ENCODE assay signal across 9 cellular contexts in genomic region chr5:102754499-102755424, GRCh38. TPM values are rescaled to one million over a fixed set of nuclear protein-coding genes. Genes with fewer than 3 reads are reported as not detected.
DNase-seq lines count a peak whose midpoint lies in the region; ATAC-seq, FAIRE-seq and TF ChIP-seq lines count a peak whose summit lies in the region.
"Had no signal": no experiment of that assay in that cellular context is flagged by ENCODE, and none has a peak within 500 bp of the region (broad histone marks: within the 10 kb centered on the region; RNA-seq: fewer than 3 reads in every experiment).

Gene PAM, plus strand, starts transcription at chr5:102755305. Its CDS starts 110,891 bp downstream, at chr5:102866196.

- DNase-seq in DMS79 treated with DMSO at 0.1 percent for 48 hours (lab: John Stamatoyannopoulos, UW): peak; percentile 20
- no peak for DNase-seq in DMS79 (lab: John Stamatoyannopoulos, UW)
- peak; percentile 54 for DNase-seq in NCI-H146 treated with DMSO at 0.1 percent for 48 hours (lab: John Stamatoyannopoulos, UW; ENCODE audit: unreplicated experiment)
- peak; percentile 88 for DNase-seq in UCSD-AML1 (lab: John Stamatoyannopoulos, UW; ENCODE audit: unreplicated experiment)
- peak; percentile 64 for DNase-seq in small intestine

- H3K27ac ChIP-seq in iPS-18a (ENCODE audit: low read length) (no peak within 1 kb of the TSS), small intestine (ENCODE audit: low read depth in 1 of 2, low read length in 1 of 2) (peak within 1 kb of the TSS; percentile 27 to 88)
- H3K27ac ChIP-seq: 22Rv1 had no signal

- H3K36me3 Mint-ChIP-seq in brain: no peaks in the 10 kb centered on the region

- H3K9me3 Mint-ChIP-seq in brain: peaks cover 0 to 10% (median 2%) of the 10 kb centered on the region in 5 experiments

- H3K36me3 ChIP-seq in iPS-18a (ENCODE audit: control insufficient read depth, low read depth, low read length) (no peaks in the 10 kb centered on the region), small intestine (ENCODE audit: control insufficient read depth in 2 of 2, insufficient read depth in 2 of 2, low read length in 2 of 2) (no peaks in the 10 kb centered on the region)

- ATAC-seq in HG02798 (IDR thresholded peaks at IDR 0.05; ENCODE audit: poor library complexity, unreplicated experiment): peak; percentile 88

- H3K27me3 ChIP-seq in iPS-18a (ENCODE audit: control insufficient read depth, insufficient read depth, low read length): peaks cover 29% of the 10 kb centered on the region
- H3K27me3 ChIP-seq in small intestine (ENCODE audit: control insufficient read depth in 2 of 2, insufficient read depth in 2 of 2, low read length in 2 of 2): peaks cover 0 to 2% of the 10 kb centered on the region in 2 donors

- WGBS in small intestine, 3 donors: 0 to 1% (median 0%) methylated on average over 65 to 77 of the region's 77 CpGs

- TF ChIP-seq CTCF in brain (conservative IDR thresholded peaks at IDR 0.05): no peak

- H3K9ac ChIP-seq in iPS-18a (ENCODE audit: low read length): peak within 1 kb of the TSS; percentile 83

- H3K4me1 ChIP-seq in iPS-18a (ENCODE audit: control insufficient read depth, low read depth, low read length) (peaks cover 15% of the 10 kb centered on the region), small intestine (ENCODE audit: control insufficient read depth in 2 of 2, insufficient read depth in 1 of 2, low read depth in 1 of 2, low read length in 1 of 2) (no peaks in the 10 kb centered on the region)

- H3K9me3 ChIP-seq in iPS-18a (ENCODE audit: control insufficient read depth, low read depth, low read length): no peaks in the 10 kb centered on the region
- no peaks in the 10 kb centered on the region for H3K9me3 ChIP-seq in small intestine (ENCODE audit: control insufficient read depth, low read depth)

- H3K4me3 ChIP-seq in iPS-18a (ENCODE audit: low read length) (peak within 1 kb of the TSS; percentile 95), small intestine (ENCODE audit: low read depth in 1 of 2, low read length in 2 of 2) (peak within 1 kb of the TSS; percentile 67 to 72)

- peaks cover 9% of the 10 kb centered on the region for H3K27me3 Mint-ChIP-seq in brain

- peak within 1 kb of the TSS; percentile 91 to 99 (median 94) for H3K4me3 Mint-ChIP-seq in brain

- no peak for FAIRE-seq in small intestine (lab: Jason Lieb, UNC)

- H3K4me1 Mint-ChIP-seq in brain: peaks cover 58% of the 10 kb centered on the region

- peak within 1 kb of the TSS; percentile 90 to 98 (median 97) for H3K27ac Mint-ChIP-seq in brain

RNA-seq across cellular contexts. Expression of gene PAM, which starts in this region (rescaled TPM):
- polyA plus RNA-seq in brain (ENCODE audit: insufficient read depth, low read depth, low replicate concordance): 180 TPM
- 10 to 100 TPM; 40.3 to 62.6 (median 57.0) TPM for polyA plus RNA-seq in small intestine
